24 cellular contexts compared by ENCODE assay signal in the genomic region with DNA sequence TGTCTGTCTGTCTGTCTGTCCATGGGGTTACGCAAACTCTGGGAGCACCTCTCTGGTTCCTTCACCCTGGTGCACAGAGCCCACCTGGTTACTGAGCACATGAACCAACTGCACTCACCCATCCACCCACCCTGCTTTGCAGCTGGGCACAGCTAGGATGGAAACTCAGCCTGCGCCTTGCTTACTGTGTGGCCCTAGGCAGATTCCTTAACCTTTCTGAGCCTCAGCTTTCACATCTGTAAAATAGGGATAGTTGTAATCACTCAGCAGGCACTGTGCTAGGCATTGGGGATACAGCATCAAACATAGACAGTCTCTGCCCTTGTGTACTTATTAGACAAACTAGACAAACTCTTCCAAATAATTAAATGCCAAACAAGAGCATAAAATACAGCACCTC. TPM values are rescaled to one million over a fixed set of nuclear protein-coding genes. Genes with fewer than 3 reads are reported as not detected.
DNase-seq lines count a peak whose midpoint lies in the region; ATAC-seq and TF ChIP-seq lines count a peak whose summit lies in the region.
"Had no signal": no experiment of that assay in that cellular context is flagged by ENCODE, and none has a peak within 500 bp of the region (broad histone marks: within the 10 kb centered on the region; RNA-seq: fewer than 3 reads in every experiment).

No MANE protein-coding gene starts in this region.

- no peaks in the 10 kb centered on the region for H3K9me3 ChIP-seq in neuronal stem cell (replicated peaks in 1 of 2; ENCODE audit: control insufficient read depth in 2 of 2, insufficient read depth in 1 of 2, low read depth in 1 of 2, low read length in 2 of 2)
- H3K9me3 ChIP-seq: A549, BLaER1, HAP-1 had no signal

- H3K23ac ChIP-seq in neuronal stem cell (ENCODE audit: low read depth, low read length, poor library complexity): no peak overlapping the region

- no peak overlapping the region for H3K4me2 ChIP-seq in neuronal stem cell (ENCODE audit: insufficient read depth, low read length, poor library complexity, severe bottlenecking)
- H3K4me2 ChIP-seq: A549, BLaER1 had no signal

- no peak for DNase-seq in activated naive CD8-positive, alpha-beta T cell treated with anti-CD3 and anti-CD28 coated beads, Interleukin-2, amount 50 U/mL, for 24 hours
- no peak for DNase-seq in activated naive CD8-positive, alpha-beta T cell treated with anti-CD3 and anti-CD28 coated beads for 36 hours
- DNase-seq in glutamatergic neuron (no peak), neuronal stem cell (ENCODE audit: low spot score) (no peak), mesenteric fat pad (ENCODE audit: low spot score) (no peak), HFFc6 (no peak)
- no peak for DNase-seq in stimulated activated CD4-positive, alpha-beta T cell treated with anti-CD3 and anti-CD28 coated beads, Interleukin-4, amount 100 ng/mL, for 1 hour
- DNase-seq: CD8-positive, alpha-beta T cell; DMS 273 treated with DMSO at 0.1 percent for 48 hours; DMS53; DND-41; EL; IMR-90; KBM-7 had no signal

- no peak overlapping the region for H4K8ac ChIP-seq in neuronal stem cell (ENCODE audit: low read depth, low read length)

- H3K36me3 ChIP-seq in neuronal stem cell (replicated peaks in 1 of 2; ENCODE audit: control insufficient read depth in 2 of 2, insufficient read depth in 2 of 2, low read length in 2 of 2): peaks cover 0 to 2% of the 10 kb centered on the region in 2 donors
- H3K36me3 ChIP-seq: BLaER1, HAP-1 had no signal

- H2BK120ac ChIP-seq in neuronal stem cell (ENCODE audit: low read depth, low read length): no peak overlapping the region

- H3K4me1 ChIP-seq in neuronal stem cell (ENCODE audit: control insufficient read depth in 2 of 2, insufficient read depth in 1 of 2, low read depth in 1 of 2, low read length in 2 of 2): peaks cover 0 to 3% of the 10 kb centered on the region in 2 donors

- no peak overlapping the region for H4K91ac ChIP-seq in neuronal stem cell (ENCODE audit: low read depth, low read length, poor library complexity)

- no peaks in the 10 kb centered on the region for H3K36me3 Mint-ChIP-seq in activated naive CD8-positive, alpha-beta T cell treated with anti-CD3 and anti-CD28 coated beads, Interleukin-2, amount 50 U/mL, for 24 hours (ENCODE audit: low read depth)
- H3K36me3 Mint-ChIP-seq in activated naive CD8-positive, alpha-beta T cell treated with anti-CD3 and anti-CD28 coated beads for 36 hours: peaks cover 4% of the 10 kb centered on the region
- H3K36me3 Mint-ChIP-seq in glutamatergic neuron (ENCODE audit: unreplicated experiment) (no peaks in the 10 kb centered on the region), HFFc6 (ENCODE audit: low read depth) (no peaks in the 10 kb centered on the region)
- H3K36me3 Mint-ChIP-seq: CD14-positive monocyte; CD8-positive, alpha-beta T cell had no signal

- no peak overlapping the region for H3K4ac ChIP-seq in neuronal stem cell (ENCODE audit: low read length)

- TF ChIP-seq CTCF in glutamatergic neuron (IDR thresholded peaks at IDR 0.05; ENCODE audit: partially characterized antibody, unreplicated experiment) (no peak), HFFc6 (IDR thresholded peaks at IDR 0.05) (no peak)

- H3K14ac ChIP-seq in neuronal stem cell (ENCODE audit: low read length): peak overlapping the region; percentile 83

- H3K9me3 Mint-ChIP-seq in activated naive CD8-positive, alpha-beta T cell treated with anti-CD3 and anti-CD28 coated beads, Interleukin-2, amount 50 U/mL, for 24 hours: no peaks in the 10 kb centered on the region
- no peaks in the 10 kb centered on the region for H3K9me3 Mint-ChIP-seq in activated naive CD8-positive, alpha-beta T cell treated with anti-CD3 and anti-CD28 coated beads for 36 hours
- peaks cover 11% of the 10 kb centered on the region for H3K9me3 Mint-ChIP-seq in glutamatergic neuron (ENCODE audit: unreplicated experiment)
- H3K9me3 Mint-ChIP-seq in HFFc6: no peaks in the 10 kb centered on the region
- H3K9me3 Mint-ChIP-seq: CD8-positive, alpha-beta T cell had no signal

- H3K27ac Mint-ChIP-seq in activated naive CD8-positive, alpha-beta T cell treated with anti-CD3 and anti-CD28 coated beads, Interleukin-2, amount 50 U/mL, for 24 hours: peak overlapping the region; percentile 15
- no peak overlapping the region for H3K27ac Mint-ChIP-seq in activated naive CD8-positive, alpha-beta T cell treated with anti-CD3 and anti-CD28 coated beads for 36 hours
- peak overlapping the region; percentile 28 for H3K27ac Mint-ChIP-seq in glutamatergic neuron (ENCODE audit: unreplicated experiment)
- H3K27ac Mint-ChIP-seq in HFFc6: no peak overlapping the region
- H3K27ac Mint-ChIP-seq: CD8-positive, alpha-beta T cell had no signal

- no peak overlapping the region for H2BK15ac ChIP-seq in neuronal stem cell (ENCODE audit: low read length)

- no peak overlapping the region for H3K9ac ChIP-seq in neuronal stem cell (ENCODE audit: low read depth, low read length, poor library complexity)
- H3K9ac ChIP-seq: BLaER1 had no signal

- H3K27me3 Mint-ChIP-seq in activated naive CD8-positive, alpha-beta T cell treated with anti-CD3 and anti-CD28 coated beads, Interleukin-2, amount 50 U/mL, for 24 hours: no peaks in the 10 kb centered on the region
- no peaks in the 10 kb centered on the region for H3K27me3 Mint-ChIP-seq in activated naive CD8-positive, alpha-beta T cell treated with anti-CD3 and anti-CD28 coated beads for 36 hours
- H3K27me3 Mint-ChIP-seq in glutamatergic neuron (ENCODE audit: unreplicated experiment): peaks cover 20% of the 10 kb centered on the region
- peaks cover 62% of the 10 kb centered on the region for H3K27me3 Mint-ChIP-seq in HFFc6 (ENCODE audit: insufficient read depth)

- WGBS in neuronal stem cell (ENCODE audit: extremely low coverage in 2 of 2, insufficient read length in 2 of 2, insufficient replicate concordance in 1 of 2), 2 donors: no CpG with 5 or more reads among the region's 2 CpGs

- H2AFZ ChIP-seq in neuronal stem cell (ENCODE audit: low read length): no peak overlapping the region

- H2BK5ac ChIP-seq in neuronal stem cell (ENCODE audit: low read length): no peak overlapping the region

- H3K4me3 ChIP-seq in neuronal stem cell (ENCODE audit: low read length in 2 of 2): no peak overlapping the region
- H3K4me3 ChIP-seq: A549, BLaER1, GM12878, HAP-1 had no signal

- H2BK12ac ChIP-seq in neuronal stem cell (ENCODE audit: low read length): no peak overlapping the region

- no peaks in the 10 kb centered on the region for H3K79me1 ChIP-seq in neuronal stem cell (ENCODE audit: low read depth, low read length)

- no peak overlapping the region for H3K27ac ChIP-seq in neuronal stem cell (replicated peaks; ENCODE audit: low read length)
- H3K27ac ChIP-seq: 22Rv1, A549, BLaER1, HL-60 had no signal

- peaks cover 0 to 32% (median 0%) of the 10 kb centered on the region in 3 experiments for H3K27me3 ChIP-seq in neuronal stem cell (ENCODE audit: control insufficient read depth in 3 of 3, insufficient read depth in 3 of 3, low read depth in 1 of 3, low read length in 3 of 3)
- H3K27me3 ChIP-seq: BLaER1 had no signal

- H3K4me3 Mint-ChIP-seq in activated naive CD8-positive, alpha-beta T cell treated with anti-CD3 and anti-CD28 coated beads, Interleukin-2, amount 50 U/mL, for 24 hours: no peak overlapping the region
- no peak overlapping the region for H3K4me3 Mint-ChIP-seq in activated naive CD8-positive, alpha-beta T cell treated with anti-CD3 and anti-CD28 coated beads for 36 hours
- H3K4me3 Mint-ChIP-seq in glutamatergic neuron (ENCODE audit: unreplicated experiment) (no peak overlapping the region), HFFc6 (no peak overlapping the region)
- H3K4me3 Mint-ChIP-seq: CD14-positive monocyte; CD8-positive, alpha-beta T cell had no signal

- H3K18ac ChIP-seq in neuronal stem cell (ENCODE audit: low read length): no peak overlapping the region

- ATAC-seq in activated naive CD8-positive, alpha-beta T cell treated with anti-CD3 and anti-CD28 coated beads, Interleukin-2, amount 50 U/mL, for 24 hours: no peak
- ATAC-seq: A549; CD8-positive, alpha-beta T cell; GM12878 had no signal

- no peak overlapping the region for H2AK5ac ChIP-seq in neuronal stem cell (ENCODE audit: low read depth, low read length)

- H3K4me1 Mint-ChIP-seq in activated naive CD8-positive, alpha-beta T cell treated with anti-CD3 and anti-CD28 coated beads, Interleukin-2, amount 50 U/mL, for 24 hours: peaks cover 37% of the 10 kb centered on the region
- H3K4me1 Mint-ChIP-seq in activated naive CD8-positive, alpha-beta T cell treated with anti-CD3 and anti-CD28 coated beads for 36 hours: peaks cover 59% of the 10 kb centered on the region
- H3K4me1 Mint-ChIP-seq in glutamatergic neuron (ENCODE audit: low read depth, unreplicated experiment) (peaks cover 54% of the 10 kb centered on the region), HFFc6 (ENCODE audit: low read depth) (no peaks in the 10 kb centered on the region)

RNA-seq across cellular contexts. Expression of a gene that starts 21.8 kb away (rescaled TPM):
- total RNA-seq in activated naive CD8-positive, alpha-beta T cell treated with anti-CD3 and anti-CD28 coated beads for 36 hours: under 1 TPM in 1 of 2 experiments, not detected in 1; 0.08 TPM
- 1.7 TPM for total RNA-seq in glutamatergic neuron (ENCODE audit: unreplicated experiment)
- polyA plus RNA-seq in neuronal stem cell (2013, experiment 1 of 2): 0.79 TPM
- polyA plus RNA-seq in neuronal stem cell (2013, experiment 2 of 2): 1.1 TPM
- total RNA-seq in mesenteric fat pad: 44.0 TPM
- not detected for total RNA-seq in HFFc6 (2021; fragmentation: NEBNext Ultra II Directional; extraction: Animal tissue kit (Norgen Biotek cat#: 25700))
- total RNA-seq: HT1080 had no signal
- polyA plus RNA-seq: A549, CD14-positive monocyte had no signal

RNA-seq across cellular contexts. Expression of a gene that starts 41.1 kb away (rescaled TPM):
- total RNA-seq in activated naive CD8-positive, alpha-beta T cell treated with anti-CD3 and anti-CD28 coated beads for 36 hours: 1 to 10 TPM; 1.6 to 2.0 TPM
- 2.3 TPM for total RNA-seq in glutamatergic neuron (ENCODE audit: unreplicated experiment)
- 2.4 TPM for polyA plus RNA-seq in neuronal stem cell (2013, experiment 1 of 2)
- 2.7 TPM for polyA plus RNA-seq in neuronal stem cell (2013, experiment 2 of 2)
- 6.8 TPM for total RNA-seq in mesenteric fat pad
- 1 to 10 TPM; 2.3 to 3.3 (median 2.6) TPM for total RNA-seq in HFFc6 (2021; fragmentation: NEBNext Ultra II Directional; extraction: Animal tissue kit (Norgen Biotek cat#: 25700))

RNA-seq across cellular contexts. Expression of a gene that starts 47.8 kb away (rescaled TPM):
- not detected for total RNA-seq in activated naive CD8-positive, alpha-beta T cell treated with anti-CD3 and anti-CD28 coated beads for 36 hours
- total RNA-seq in glutamatergic neuron (ENCODE audit: unreplicated experiment) (2.4 TPM), mesenteric fat pad (0.19 TPM)
- polyA plus RNA-seq in neuronal stem cell (2013, experiment 1 of 2): 0.08 TPM
- polyA plus RNA-seq in neuronal stem cell (2013, experiment 2 of 2): 0.04 TPM
- not detected for total RNA-seq in HFFc6 (2021; fragmentation: NEBNext Ultra II Directional; extraction: Animal tissue kit (Norgen Biotek cat#: 25700))
- total RNA-seq: G401, GM12878, H4, HT1080, IMR-90 had no signal
- polyA plus RNA-seq: A549, CD14-positive monocyte, GM12878, IMR-90 had no signal

Comparison
In these comparisons a context has a peak if more than half of its experiments do, and no peak if none do; other contexts are left out.
1. H3K27ac Mint-ChIP-seq: peak in activated naive CD8-positive, alpha-beta T cell treated with anti-CD3 and anti-CD28 coated beads, Interleukin-2, amount 50 U/mL, for 24 hours (single experiment) and glutamatergic neuron (single experiment); none in activated naive CD8-positive, alpha-beta T cell treated with anti-CD3 and anti-CD28 coated beads for 36 hours (single experiment) and HFFc6 (single experiment).
2. RNA of a gene that starts 21.8 kb away (total RNA-seq): 44.0 TPM in mesenteric fat pad (single experiment); 1.7 TPM in glutamatergic neuron (single experiment), 0.08 TPM in activated naive CD8-positive, alpha-beta T cell treated with anti-CD3 and anti-CD28 coated beads for 36 hours and not detected in HFFc6; every median in the first group is over 10 times any median in the second.